Comparison of ENCODE assay signal across 23 cellular contexts in the genomic region with DNA sequence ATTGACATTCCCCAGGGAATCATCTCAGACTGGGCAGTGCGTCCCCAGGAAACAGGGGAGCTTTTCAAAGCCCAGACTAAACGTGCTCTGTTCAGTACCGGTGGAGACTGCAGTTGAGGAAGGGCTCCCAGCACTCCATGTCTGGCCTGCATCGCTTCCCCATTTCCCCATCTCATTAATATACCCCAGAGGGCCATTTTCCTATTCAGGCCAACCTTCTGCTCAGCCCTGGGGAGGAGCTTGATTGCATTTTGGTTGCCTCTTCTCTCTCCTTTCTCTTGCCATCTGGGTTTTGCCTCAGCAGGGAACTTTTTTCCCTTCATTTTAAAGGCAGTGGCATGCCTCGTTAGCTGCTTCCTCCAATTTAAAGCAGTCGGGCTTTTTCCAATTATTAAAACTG.
DNase-seq lines count a peak whose midpoint lies in the region; ATAC-seq, FAIRE-seq and TF ChIP-seq lines count a peak whose summit lies in the region.
"Had no signal": no experiment of that assay in that cellular context is flagged by ENCODE, and none has a peak within 500 bp of the region (broad histone marks: within the 10 kb centered on the region; RNA-seq: fewer than 3 reads in every experiment).

No MANE protein-coding gene starts in this region.

- H4K20me1 ChIP-seq in GM12878 (ENCODE audit: control insufficient read depth, insufficient read depth) = no peaks in the 10 kb centered on the region
- no peaks in the 10 kb centered on the region for H4K20me1 ChIP-seq in neural progenitor cell (ENCODE audit: low read depth)

- H3K79me2 ChIP-seq in GM12878 (ENCODE audit: control insufficient read depth, insufficient read depth, low read length) (no peaks in the 10 kb centered on the region), neural progenitor cell (ENCODE audit: low read depth) (no peaks in the 10 kb centered on the region)

- TF ChIP-seq POLR2A in GM12878 (IDR thresholded peaks at IDR 0.05; ENCODE audit: low read depth, low read length) = no peak

- peaks cover 25% of the 10 kb centered on the region for H3K4me1 ChIP-seq in GM12878 (ENCODE audit: control insufficient read depth, insufficient read depth, low read length)
- peaks cover 60% of the 10 kb centered on the region for H3K4me1 ChIP-seq in neural progenitor cell

- H3K27ac Mint-ChIP-seq in neural progenitor cell = peak overlapping the region; percentile 77
- H3K27ac Mint-ChIP-seq: activated CD8-positive, alpha-beta T cell treated with anti-CD3 and anti-CD28 coated beads, Interleukin-2, amount 10 ng/mL, durations not matched to agents 7 days and 5 days; activated naive CD8-positive, alpha-beta T cell treated with anti-CD3 and anti-CD28 coated beads, Interleukin-2, amount 10 ng/mL, durations not matched to agents 7 days and 5 days; CD4-positive, CD25-positive, alpha-beta regulatory T cell had no signal

- intact Hi-C loops in GM12878 (cut with micrococcal nuclease; ENCODE audit: unreplicated experiment) = no loop called here

- peaks cover 3% of the 10 kb centered on the region for H3K9me3 Mint-ChIP-seq in neural progenitor cell
- H3K9me3 Mint-ChIP-seq: activated naive CD8-positive, alpha-beta T cell treated with anti-CD3 and anti-CD28 coated beads, Interleukin-2, amount 10 ng/mL, durations not matched to agents 7 days and 5 days; CD4-positive, CD25-positive, alpha-beta regulatory T cell; natural killer cell treated with Interleukin-12 subunit alpha and Interleukin-12 subunit beta and Interleukin-15 and Interleukin-18, amount 100 ng/mL, for 72 hours had no signal

- no peak for TF ChIP-seq RAD21 in GM12878 (IDR thresholded peaks at IDR 0.05; ENCODE audit: insufficient read depth, low read depth, low read length)

- H3K36me3 ChIP-seq in GM12878 (ENCODE audit: control insufficient read depth in 2 of 2, insufficient read depth in 2 of 2, low read length in 1 of 2) (no peaks in the 10 kb centered on the region), neural progenitor cell (peaks cover under 1% of the 10 kb centered on the region)
- H3K36me3 ChIP-seq: esophagus muscularis mucosa, upper lobe of left lung had no signal

- H3K27me3 Mint-ChIP-seq in neural progenitor cell (ENCODE audit: insufficient read depth, low read depth) = peaks cover 2% of the 10 kb centered on the region
- H3K27me3 Mint-ChIP-seq: activated naive CD8-positive, alpha-beta T cell treated with anti-CD3 and anti-CD28 coated beads, Interleukin-2, amount 10 ng/mL, durations not matched to agents 7 days and 5 days; CD4-positive, CD25-positive, alpha-beta regulatory T cell; natural killer cell treated with Interleukin-12 subunit alpha and Interleukin-12 subunit beta and Interleukin-15 and Interleukin-18, amount 100 ng/mL, for 72 hours had no signal

- no peaks in the 10 kb centered on the region for H3K27me3 ChIP-seq in GM12878 (replicated peaks in 1 of 2; ENCODE audit: control insufficient read depth in 2 of 2, insufficient read depth in 2 of 2, low read length in 1 of 2)
- H3K27me3 ChIP-seq in neural progenitor cell = no peaks in the 10 kb centered on the region
- H3K27me3 ChIP-seq: dorsolateral prefrontal cortex, esophagus muscularis mucosa, upper lobe of left lung had no signal

- peaks cover 3% of the 10 kb centered on the region for H3K36me3 Mint-ChIP-seq in neural progenitor cell

- BruUV-seq in GM12878 (replicated peaks; lab: Mats Ljungman, UMichigan) = no TSS peak

- TF ChIP-seq CTCF in GM12878 (IDR thresholded peaks at IDR 0.05 in 2 of 3, conservative IDR thresholded peaks at IDR 0.05 in 1 of 3; ENCODE audit: control insufficient read depth in 2 of 3, extremely low read depth in 1 of 3, insufficient read depth in 1 of 3, low read depth in 3 of 3, low read length in 3 of 3) = no peak
- no peak for TF ChIP-seq CTCF in neural progenitor cell (IDR thresholded peaks at IDR 0.05)

- no peak overlapping the region for H3K9ac ChIP-seq in GM12878 (ENCODE audit: control insufficient read depth, insufficient read depth, low read length)
- no peak overlapping the region for H3K9ac ChIP-seq in neural progenitor cell

- peaks cover 60% of the 10 kb centered on the region for H3K4me1 Mint-ChIP-seq in neural progenitor cell

- SMC1A ChIA-PET in GM12878 (lab: Charles Lee; ENCODE audit: uncharacterized antibody, unreplicated experiment) = interaction anchor here (1.0 to 5.4 kb wide), 13 partner anchors 9 to 279 kb away, joined by 3 to 40 read pairs (median 4); no protein-coding TSS in a partner anchor

- no peak overlapping the region for H3K4me3 Mint-ChIP-seq in neural progenitor cell
- H3K4me3 Mint-ChIP-seq: activated CD8-positive, alpha-beta T cell treated with anti-CD3 and anti-CD28 coated beads, Interleukin-2, amount 10 ng/mL, durations not matched to agents 7 days and 5 days; activated naive CD8-positive, alpha-beta T cell treated with anti-CD3 and anti-CD28 coated beads, Interleukin-2, amount 10 ng/mL, durations not matched to agents 7 days and 5 days; CD4-positive, CD25-positive, alpha-beta regulatory T cell; natural killer cell treated with Interleukin-12 subunit alpha and Interleukin-12 subunit beta and Interleukin-15 and Interleukin-18, amount 100 ng/mL, for 72 hours had no signal

- H3K9me3 ChIP-seq in GM12878 (replicated peaks; ENCODE audit: control insufficient read depth, insufficient read depth, low read length) (peaks cover under 1% of the 10 kb centered on the region; the same call in 1 of the 3 replicates), neural progenitor cell (ENCODE audit: low read depth) (no peaks in the 10 kb centered on the region)
- H3K9me3 ChIP-seq: esophagus muscularis mucosa, upper lobe of left lung had no signal

- no peak for TF ChIP-seq EP300 in GM12878 (IDR thresholded peaks at IDR 0.05; ENCODE audit: borderline replicate concordance in 1 of 2, control insufficient read depth in 1 of 2, low read depth in 2 of 2, low read length in 2 of 2)

- POLR2A ChIA-PET in GM12878 (lab: Charles Lee) = interaction anchor here (0.6 to 2.1 kb wide), 7 partner anchors 9 to 240 kb away, joined by 3 to 12 read pairs (median 3); no protein-coding TSS in a partner anchor

- CTCF ChIA-PET in GM12878 (lab: Yijun Ruan, JAX) = interaction anchor here (0.6 to 1.7 kb wide), 6 partner anchors 9 to 795 kb away, joined by 3 to 8 read pairs (median 4); no protein-coding TSS in a partner anchor

- FAIRE-seq in GM12878 (lab: Jason Lieb, UNC) = no peak
- FAIRE-seq: bronchial epithelial cell had no signal

- no peak overlapping the region for H2AFZ ChIP-seq in GM12878 (ENCODE audit: control insufficient read depth, low read depth, low read length)
- no peak overlapping the region for H2AFZ ChIP-seq in neural progenitor cell (replicated peaks)

- no peak overlapping the region for H3K4me3 ChIP-seq in GM12878
- no peak overlapping the region for H3K4me3 ChIP-seq in neural progenitor cell
- H3K4me3 ChIP-seq: dorsolateral prefrontal cortex, esophagus muscularis mucosa, upper lobe of left lung had no signal

- ATAC-seq in GM12878 (peak; percentile 27; the same call in 2 of the 3 replicates), HG03135 (IDR thresholded peaks at IDR 0.05; ENCODE audit: unreplicated experiment) (no peak)
- ATAC-seq: activated CD8-positive, alpha-beta T cell treated with anti-CD3 and anti-CD28 coated beads, Interleukin-2, amount 10 ng/mL, durations not matched to agents 7 days and 5 days; HCT116; natural killer cell treated with Interleukin-12 subunit alpha and Interleukin-12 subunit beta and Interleukin-15 and Interleukin-18, amount 100 ng/mL, for 72 hours; stimulated activated naive CD8-positive, alpha-beta T cell treated with anti-CD3 and anti-CD28 coated beads, Interleukin-15, Interleukin-2, amounts not matched to agents 100 U/mL and 50 U/mL, for 24 hours had no signal

- H3K4me2 ChIP-seq in GM12878 (ENCODE audit: control insufficient read depth, insufficient read depth) (no peak overlapping the region), neural progenitor cell (peak overlapping the region; percentile 61)

- in situ Hi-C loops in GM12878 (cut with MboI) = loop anchor here (25.0 kb wide), 1 partner anchor 388 kb away; a partner anchor contains a TSS

- RAD21 ChIA-PET in GM12878 (lab: Charles Lee; ENCODE audit: unreplicated experiment) = interaction anchor here (0.8 to 3.8 kb wide), 8 partner anchors 9 to 716 kb away, joined by 3 to 21 read pairs (median 4); no protein-coding TSS in a partner anchor

- H3F3A ChIP-seq in neural progenitor cell (ENCODE audit: low read depth) = peaks cover 27% of the 10 kb centered on the region

- H3K27ac ChIP-seq in GM12878 (ENCODE audit: control insufficient read depth, insufficient read depth) (no peak overlapping the region), neural progenitor cell (peak overlapping the region; percentile 80)
- H3K27ac ChIP-seq: esophagus muscularis mucosa, upper lobe of left lung had no signal

- WGBS in GM12878 (ENCODE audit: insufficient coverage, insufficient replicate concordance, low lambda C conversion rate, missing lambda C conversion rate) = 63% methylated on average over 6 of the region's 6 CpGs

- DNase-seq in NCI-H1105 treated with DMSO at 0.1 percent for 48 hours (lab: John Stamatoyannopoulos, UW) = peak; percentile 28
- DNase-seq in NCI-H1105 (lab: John Stamatoyannopoulos, UW) = no peak
- peak; percentile 21 for DNase-seq in NCI-H1694 treated with DMSO at 0.1 percent for 48 hours (lab: John Stamatoyannopoulos, UW)
- no peak for DNase-seq in GM12878 (ENCODE audit: low read depth, low spot score)
- peak; percentile 65 for DNase-seq in neural progenitor cell (ENCODE audit: low spot score)
- no peak for DNase-seq in AG08396 (ENCODE audit: low spot score)
- no peak for DNase-seq in SHP77 treated with DMSO at 0.1 percent for 48 hours (lab: John Stamatoyannopoulos, UW)
- DNase-seq: 8988T; activated CD8-positive, alpha-beta T cell treated with anti-CD3 and anti-CD28 coated beads, Interleukin-2, amount 10 ng/mL, durations not matched to agents 7 days and 5 days; activated naive CD8-positive, alpha-beta T cell treated with anti-CD3 and anti-CD28 coated beads, Interleukin-2, amount 10 ng/mL, durations not matched to agents 7 days and 5 days; activated T-cell treated with anti-CD3 and anti-CD28 coated beads, Interleukin-2, amount 50 U/mL, for 48 hours; CD4-positive, CD25-positive, alpha-beta regulatory T cell; dorsolateral prefrontal cortex; NCI-H187 treated with DMSO at 0.1 percent for 48 hours; stimulated activated CD4-positive, alpha-beta T cell treated with anti-CD3 and anti-CD28 coated beads, Interleukin-12 subunit alpha, Interleukin-12 subunit beta, amount 100 ng/mL, for 4 hours; stimulated activated naive CD8-positive, alpha-beta T cell treated with anti-CD3 and anti-CD28 coated beads, Interleukin-15, Interleukin-2, amounts not matched to agents 100 U/mL and 50 U/mL, for 24 hours; T-helper 1 cell; upper lobe of left lung had no signal

TF ChIP-seq in GM12878, 131 proteins besides CTCF, POLR2A, EP300 and RAD21 (continues in another document):
- no peak for TF ChIP-seq RFX5 (IDR thresholded peaks at IDR 0.05; ENCODE audit: low read depth, low read length)

Comparison
In these comparisons a context has a peak if more than half of its experiments do, and no peak if none do; other contexts are left out.
1. DNase-seq: peak in NCI-H1105 treated with DMSO at 0.1 percent for 48 hours (single experiment), NCI-H1694 treated with DMSO at 0.1 percent for 48 hours (single experiment) and neural progenitor cell (single experiment); none in NCI-H1105 (single experiment), GM12878 (single experiment), AG08396 (single experiment) and SHP77 treated with DMSO at 0.1 percent for 48 hours (single experiment).